Comparison of ENCODE assay signal across 1 cellular context in the genomic region with DNA sequence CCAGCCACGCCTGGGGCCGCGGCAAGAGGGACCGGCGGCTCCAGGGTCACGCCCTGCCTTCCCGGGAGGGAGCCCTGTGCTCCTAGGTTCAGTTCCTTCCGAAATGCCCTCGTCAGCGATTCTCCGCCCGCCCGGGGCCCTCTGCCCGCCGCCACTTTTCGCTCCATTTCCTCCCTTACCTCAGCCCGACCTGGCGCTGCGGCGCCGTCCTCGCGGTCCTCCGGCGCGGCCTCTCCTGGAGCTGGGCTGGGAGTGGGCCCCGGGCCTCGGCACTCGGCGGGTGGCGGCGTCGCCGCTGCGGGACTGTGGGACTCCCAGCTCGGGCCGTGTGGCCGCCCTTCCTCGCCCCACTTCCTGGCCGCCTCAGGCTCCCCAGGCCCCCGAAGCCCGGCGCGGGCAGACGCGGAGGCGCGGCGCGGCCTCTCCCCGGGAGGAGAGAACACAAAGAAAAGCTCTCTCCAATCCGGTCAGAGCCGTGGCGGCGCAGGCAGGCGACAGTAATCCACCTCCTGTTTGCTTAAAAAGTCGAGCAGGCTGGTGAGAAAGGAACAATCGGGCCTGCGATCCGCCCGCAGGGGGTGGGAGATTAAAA.
TF ChIP-seq lines count a peak whose summit lies in the region.

No MANE protein-coding gene starts in this region.

TF ChIP-seq in HepG2, 621 proteins besides CTCF, POLR2A, EP300 and RAD21 (continued from another document and continues in another):
- no peak for TF ChIP-seq GPBP1L1 (CRISPR knock-in tag; IDR thresholded peaks at IDR 0.05)
- TF ChIP-seq, protein P1, sequence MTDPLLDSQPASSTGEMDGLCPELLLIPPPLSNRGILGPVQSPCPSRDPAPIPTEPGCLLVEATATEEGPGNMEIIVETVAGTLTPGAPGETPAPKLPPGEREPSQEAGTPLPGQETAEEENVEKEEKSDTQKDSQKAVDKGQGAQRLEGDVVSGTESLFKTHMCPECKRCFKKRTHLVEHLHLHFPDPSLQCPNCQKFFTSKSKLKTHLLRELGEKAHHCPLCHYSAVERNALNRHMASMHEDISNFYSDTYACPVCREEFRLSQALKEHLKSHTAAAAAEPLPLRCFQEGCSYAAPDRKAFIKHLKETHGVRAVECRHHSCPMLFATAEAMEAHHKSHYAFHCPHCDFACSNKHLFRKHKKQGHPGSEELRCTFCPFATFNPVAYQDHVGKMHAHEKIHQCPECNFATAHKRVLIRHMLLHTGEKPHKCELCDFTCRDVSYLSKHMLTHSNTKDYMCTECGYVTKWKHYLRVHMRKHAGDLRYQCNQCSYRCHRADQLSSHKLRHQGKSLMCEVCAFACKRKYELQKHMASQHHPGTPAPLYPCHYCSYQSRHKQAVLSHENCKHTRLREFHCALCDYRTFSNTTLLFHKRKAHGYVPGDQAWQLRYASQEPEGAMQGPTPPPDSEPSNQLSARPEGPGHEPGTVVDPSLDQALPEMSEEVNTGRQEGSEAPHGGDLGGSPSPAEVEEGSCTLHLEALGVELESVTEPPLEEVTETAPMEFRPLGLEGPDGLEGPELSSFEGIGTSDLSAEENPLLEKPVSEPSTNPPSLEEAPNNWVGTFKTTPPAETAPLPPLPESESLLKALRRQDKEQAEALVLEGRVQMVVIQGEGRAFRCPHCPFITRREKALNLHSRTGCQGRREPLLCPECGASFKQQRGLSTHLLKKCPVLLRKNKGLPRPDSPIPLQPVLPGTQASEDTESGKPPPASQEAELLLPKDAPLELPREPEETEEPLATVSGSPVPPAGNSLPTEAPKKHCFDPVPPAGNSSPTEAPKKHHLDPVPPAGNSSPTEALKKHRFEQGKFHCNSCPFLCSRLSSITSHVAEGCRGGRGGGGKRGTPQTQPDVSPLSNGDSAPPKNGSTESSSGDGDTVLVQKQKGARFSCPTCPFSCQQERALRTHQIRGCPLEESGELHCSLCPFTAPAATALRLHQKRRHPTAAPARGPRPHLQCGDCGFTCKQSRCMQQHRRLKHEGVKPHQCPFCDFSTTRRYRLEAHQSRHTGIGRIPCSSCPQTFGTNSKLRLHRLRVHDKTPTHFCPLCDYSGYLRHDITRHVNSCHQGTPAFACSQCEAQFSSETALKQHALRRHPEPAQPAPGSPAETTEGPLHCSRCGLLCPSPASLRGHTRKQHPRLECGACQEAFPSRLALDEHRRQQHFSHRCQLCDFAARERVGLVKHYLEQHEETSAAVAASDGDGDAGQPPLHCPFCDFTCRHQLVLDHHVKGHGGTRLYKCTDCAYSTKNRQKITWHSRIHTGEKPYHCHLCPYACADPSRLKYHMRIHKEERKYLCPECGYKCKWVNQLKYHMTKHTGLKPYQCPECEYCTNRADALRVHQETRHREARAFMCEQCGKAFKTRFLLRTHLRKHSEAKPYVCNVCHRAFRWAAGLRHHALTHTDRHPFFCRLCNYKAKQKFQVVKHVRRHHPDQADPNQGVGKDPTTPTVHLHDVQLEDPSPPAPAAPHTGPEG (CRISPR knock-in tag; IDR thresholded peaks at IDR 0.05): 0 out of 2 replicates have a peak, but pooled peaks have one; percentile 17
- no peak for TF ChIP-seq ZIK1 (CRISPR knock-in tag; IDR thresholded peaks at IDR 0.05; ENCODE audit: borderline replicate concordance, low read depth)
- 0 out of 2 replicates have a peak, but pooled peaks have one; percentile 71 for TF ChIP-seq CCDC6 (CRISPR knock-in tag; IDR thresholded peaks at IDR 0.05)
- no peak for TF ChIP-seq MAF1 (CRISPR knock-in tag; IDR thresholded peaks at IDR 0.05; ENCODE audit: borderline replicate concordance)
- no peak for TF ChIP-seq ZNF275 (CRISPR knock-in tag; IDR thresholded peaks at IDR 0.05; ENCODE audit: borderline replicate concordance)
- TF ChIP-seq ZMYM3 (CRISPR knock-in tag; IDR thresholded peaks at IDR 0.05): no peak
- TF ChIP-seq ZNF430 (CRISPR knock-in tag; IDR thresholded peaks at IDR 0.05): peak; percentile 74
- TF ChIP-seq ZNF616 (CRISPR knock-in tag; IDR thresholded peaks at IDR 0.05; ENCODE audit: low read depth): no peak
- TF ChIP-seq, protein P2, sequence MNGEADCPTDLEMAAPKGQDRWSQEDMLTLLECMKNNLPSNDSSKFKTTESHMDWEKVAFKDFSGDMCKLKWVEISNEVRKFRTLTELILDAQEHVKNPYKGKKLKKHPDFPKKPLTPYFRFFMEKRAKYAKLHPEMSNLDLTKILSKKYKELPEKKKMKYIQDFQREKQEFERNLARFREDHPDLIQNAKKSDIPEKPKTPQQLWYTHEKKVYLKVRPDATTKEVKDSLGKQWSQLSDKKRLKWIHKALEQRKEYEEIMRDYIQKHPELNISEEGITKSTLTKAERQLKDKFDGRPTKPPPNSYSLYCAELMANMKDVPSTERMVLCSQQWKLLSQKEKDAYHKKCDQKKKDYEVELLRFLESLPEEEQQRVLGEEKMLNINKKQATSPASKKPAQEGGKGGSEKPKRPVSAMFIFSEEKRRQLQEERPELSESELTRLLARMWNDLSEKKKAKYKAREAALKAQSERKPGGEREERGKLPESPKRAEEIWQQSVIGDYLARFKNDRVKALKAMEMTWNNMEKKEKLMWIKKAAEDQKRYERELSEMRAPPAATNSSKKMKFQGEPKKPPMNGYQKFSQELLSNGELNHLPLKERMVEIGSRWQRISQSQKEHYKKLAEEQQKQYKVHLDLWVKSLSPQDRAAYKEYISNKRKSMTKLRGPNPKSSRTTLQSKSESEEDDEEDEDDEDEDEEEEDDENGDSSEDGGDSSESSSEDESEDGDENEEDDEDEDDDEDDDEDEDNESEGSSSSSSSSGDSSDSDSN (CRISPR knock-in tag; IDR thresholded peaks at IDR 0.05): peak; percentile 93
- no peak for TF ChIP-seq ZNF607 (CRISPR knock-in tag; IDR thresholded peaks at IDR 0.05; ENCODE audit: borderline replicate concordance)
- no peak for TF ChIP-seq TERF1 (CRISPR knock-in tag; IDR thresholded peaks at IDR 0.05)
- no peak for TF ChIP-seq HHEX (CRISPR knock-in tag; IDR thresholded peaks at IDR 0.05)
- no peak for TF ChIP-seq NONO (IDR thresholded peaks at IDR 0.05)
- no peak for TF ChIP-seq NONO (CRISPR knock-in tag; conservative IDR thresholded peaks at IDR 0.05)
- TF ChIP-seq TEF (CRISPR knock-in tag; IDR thresholded peaks at IDR 0.05): no peak; the same call in 1 of the 2 replicates
- no peak for TF ChIP-seq GMEB2 (CRISPR knock-in tag; IDR thresholded peaks at IDR 0.05; ENCODE audit: low read depth)
- peak; percentile 26; the same call in 1 of the 2 replicates for TF ChIP-seq IRX3 (CRISPR knock-in tag; IDR thresholded peaks at IDR 0.05; ENCODE audit: borderline replicate concordance, low read depth)
- peak; percentile 61; the same call in 1 of the 2 replicates for TF ChIP-seq MAFF (IDR thresholded peaks at IDR 0.05; ENCODE audit: low read depth, low read length)
- TF ChIP-seq MXD3 (CRISPR knock-in tag; IDR thresholded peaks at IDR 0.05): peak; percentile 69; the same call in 1 of the 2 replicates
- no peak; the same call in 1 of the 2 replicates for TF ChIP-seq REPIN1 (CRISPR knock-in tag; IDR thresholded peaks at IDR 0.05; ENCODE audit: borderline replicate concordance, low read depth)
- TF ChIP-seq MTA1 (CRISPR knock-in tag; IDR thresholded peaks at IDR 0.05; ENCODE audit: borderline replicate concordance): peak; percentile 21; the same call in 1 of the 2 replicates
- TF ChIP-seq FOXK1 (CRISPR knock-in tag; IDR thresholded peaks at IDR 0.05; ENCODE audit: borderline replicate concordance, low read depth): no peak
- 0 out of 2 replicates have a peak, but pooled peaks have one; percentile 13 for TF ChIP-seq E2F1 (CRISPR knock-in tag; IDR thresholded peaks at IDR 0.05)
- no peak for TF ChIP-seq THAP8 (CRISPR knock-in tag; IDR thresholded peaks at IDR 0.05; ENCODE audit: borderline replicate concordance)
- TF ChIP-seq FOXM1 (CRISPR knock-in tag; IDR thresholded peaks at IDR 0.05): no peak
- TF ChIP-seq ZNF792 (CRISPR knock-in tag; IDR thresholded peaks at IDR 0.05): no peak
- no peak for TF ChIP-seq ZNF30 (CRISPR knock-in tag; IDR thresholded peaks at IDR 0.05)
- no peak for TF ChIP-seq MBD4 (IDR thresholded peaks at IDR 0.05; ENCODE audit: borderline replicate concordance, low read length)
- TF ChIP-seq, protein P3, sequence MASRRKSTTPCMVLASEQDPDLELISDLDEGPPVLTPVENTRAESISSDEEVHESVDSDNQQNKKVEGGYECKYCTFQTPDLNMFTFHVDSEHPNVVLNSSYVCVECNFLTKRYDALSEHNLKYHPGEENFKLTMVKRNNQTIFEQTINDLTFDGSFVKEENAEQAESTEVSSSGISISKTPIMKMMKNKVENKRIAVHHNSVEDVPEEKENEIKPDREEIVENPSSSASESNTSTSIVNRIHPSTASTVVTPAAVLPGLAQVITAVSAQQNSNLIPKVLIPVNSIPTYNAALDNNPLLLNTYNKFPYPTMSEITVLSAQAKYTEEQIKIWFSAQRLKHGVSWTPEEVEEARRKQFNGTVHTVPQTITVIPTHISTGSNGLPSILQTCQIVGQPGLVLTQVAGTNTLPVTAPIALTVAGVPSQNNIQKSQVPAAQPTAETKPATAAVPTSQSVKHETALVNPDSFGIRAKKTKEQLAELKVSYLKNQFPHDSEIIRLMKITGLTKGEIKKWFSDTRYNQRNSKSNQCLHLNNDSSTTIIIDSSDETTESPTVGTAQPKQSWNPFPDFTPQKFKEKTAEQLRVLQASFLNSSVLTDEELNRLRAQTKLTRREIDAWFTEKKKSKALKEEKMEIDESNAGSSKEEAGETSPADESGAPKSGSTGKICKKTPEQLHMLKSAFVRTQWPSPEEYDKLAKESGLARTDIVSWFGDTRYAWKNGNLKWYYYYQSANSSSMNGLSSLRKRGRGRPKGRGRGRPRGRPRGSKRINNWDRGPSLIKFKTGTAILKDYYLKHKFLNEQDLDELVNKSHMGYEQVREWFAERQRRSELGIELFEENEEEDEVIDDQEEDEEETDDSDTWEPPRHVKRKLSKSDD (CRISPR knock-in tag; IDR thresholded peaks at IDR 0.05; ENCODE audit: low read depth): no peak
- no peak for TF ChIP-seq CC2D1A (CRISPR knock-in tag; IDR thresholded peaks at IDR 0.05)
- no peak for TF ChIP-seq ZNF629 (CRISPR knock-in tag; conservative IDR thresholded peaks at IDR 0.05)
- 0 out of 2 replicates have a peak, but pooled peaks have one; percentile 9 for TF ChIP-seq SATB2 (CRISPR knock-in tag; IDR thresholded peaks at IDR 0.05)
- no peak for TF ChIP-seq ZNF552 (CRISPR knock-in tag; IDR thresholded peaks at IDR 0.05; ENCODE audit: borderline replicate concordance)
- TF ChIP-seq TCF12 (IDR thresholded peaks at IDR 0.05): no peak
- peak; percentile 41; the same call in 1 of the 2 replicates for TF ChIP-seq TCF12 (CRISPR knock-in tag; IDR thresholded peaks at IDR 0.05)
- no peak for TF ChIP-seq ZNF678 (CRISPR knock-in tag; IDR thresholded peaks at IDR 0.05)
- TF ChIP-seq PHF8 (CRISPR knock-in tag; IDR thresholded peaks at IDR 0.05): peak; percentile 53; the same call in 1 of the 2 replicates
